ENCODE assay signal across 18 cellular contexts in genomic region chr7:150464962-150465361, GRCh38. TPM values are rescaled to one million over a fixed set of nuclear protein-coding genes. Genes with fewer than 3 reads are reported as not detected.
DNase-seq lines count a peak whose midpoint lies in the region; ATAC-seq and TF ChIP-seq lines count a peak whose summit lies in the region.
"Had no signal": no experiment of that assay in that cellular context is flagged by ENCODE, and none has a peak within 500 bp of the region (broad histone marks: within the 10 kb centered on the region; RNA-seq: fewer than 3 reads in every experiment).

No MANE protein-coding gene starts in this region.

- no peaks in the 10 kb centered on the region for H3K27me3 ChIP-seq in CD8-positive, alpha-beta T cell (ENCODE audit: insufficient read depth, low read length)
- H3K27me3 ChIP-seq: Peyer's patch had no signal

- peaks cover 13% of the 10 kb centered on the region for H3K36me3 ChIP-seq in CD8-positive, alpha-beta T cell (ENCODE audit: insufficient read depth, low read length)
- H3K36me3 ChIP-seq: Peyer's patch had no signal

- H3K4me1 ChIP-seq in CD8-positive, alpha-beta T cell (ENCODE audit: insufficient read depth, low read length), result peaks cover 71% of the 10 kb centered on the region
- H3K4me1 ChIP-seq: Peyer's patch had no signal

- peaks cover 50% of the 10 kb centered on the region for H3K36me3 Mint-ChIP-seq in activated naive CD4-positive, alpha-beta T cell treated with anti-CD3 and anti-CD28 coated beads for 36 hours (ENCODE audit: low read depth)
- peaks cover 85% of the 10 kb centered on the region for H3K36me3 Mint-ChIP-seq in CD8-positive, alpha-beta T cell
- peaks cover 58% of the 10 kb centered on the region for H3K36me3 Mint-ChIP-seq in activated T-helper 17 cell treated with anti-CD3 and anti-CD28 coated beads, Interleukin-2, amount 50 U/mL, for 72 hours (ENCODE audit: low read depth)
- H3K36me3 Mint-ChIP-seq in natural killer cell, result peaks cover 72% of the 10 kb centered on the region

- peaks cover 26% of the 10 kb centered on the region for H3K9me3 ChIP-seq in CD8-positive, alpha-beta T cell (ENCODE audit: low read length)
- H3K9me3 ChIP-seq: Peyer's patch had no signal

- DNase-seq in activated naive CD4-positive, alpha-beta T cell treated with anti-CD3 and anti-CD28 coated beads for 36 hours, result no peak
- DNase-seq in activated naive CD4-positive, alpha-beta T cell (lab: John Stamatoyannopoulos, UW), result no peak
- DNase-seq in CD8-positive, alpha-beta T cell, result no peak
- DNase-seq in natural killer cell (no peak), DMS153 treated with DMSO at 0.1 percent for 48 hours (lab: John Stamatoyannopoulos, UW; ENCODE audit: unreplicated experiment) (no peak), mesenteric fat pad (ENCODE audit: low spot score) (no peak)
- DNase-seq: GOT3, MV-4-11, NCI-H1436, NCI-H2029 treated with DMSO at 0.1 percent for 48 hours, NCI-H510A, NCI-H82, Peyer's patch had no signal

- peaks cover 34% of the 10 kb centered on the region for H3K9me3 Mint-ChIP-seq in activated naive CD4-positive, alpha-beta T cell treated with anti-CD3 and anti-CD28 coated beads for 36 hours
- peaks cover 31% of the 10 kb centered on the region for H3K9me3 Mint-ChIP-seq in CD8-positive, alpha-beta T cell
- H3K9me3 Mint-ChIP-seq in activated T-helper 17 cell treated with anti-CD3 and anti-CD28 coated beads, Interleukin-2, amount 50 U/mL, for 72 hours, result peaks cover 26% of the 10 kb centered on the region
- H3K9me3 Mint-ChIP-seq in natural killer cell, result peaks cover 13 to 18% of the 10 kb centered on the region in 2 donors

- no peak for TF ChIP-seq CTCF in CD8-positive, alpha-beta T cell (IDR thresholded peaks at IDR 0.05)
- TF ChIP-seq CTCF in natural killer cell (IDR thresholded peaks at IDR 0.05), result no peak

- intact Hi-C loops in activated naive CD4-positive, alpha-beta T cell treated with anti-CD3 and anti-CD28 coated beads for 36 hours (cut with micrococcal nuclease), result loop anchor here (1.0 kb wide), 1 partner anchor 10 kb away; no protein-coding TSS in a partner anchor
- intact Hi-C loops in CD8-positive, alpha-beta T cell (cut with DNase I, micrococcal nuclease), result loop anchor here in 1 of 2 experiments (2.0 kb wide), 2 partner anchors 14 to 16 kb away; partner anchors contain the start of gene GIMAP8
- intact Hi-C loops in natural killer cell (cut with micrococcal nuclease), result loop anchor here (5.0 kb wide), 1 partner anchor 42 kb away; no protein-coding TSS in a partner anchor

- H3K4me3 ChIP-seq in CD8-positive, alpha-beta T cell (ENCODE audit: low read depth, low read length), result no peak overlapping the region
- H3K4me3 ChIP-seq: Peyer's patch had no signal

- ATAC-seq in CD8-positive, alpha-beta T cell, result peak; percentile 9
- ATAC-seq in activated T-helper 17 cell treated with anti-CD3 and anti-CD28 coated beads, Interleukin-2, amount 50 U/mL, for 72 hours (replicated peaks), result no peak
- peak; percentile 66 to 69 (median 66) for ATAC-seq in natural killer cell

- peak overlapping the region; percentile 34 for H3K27ac Mint-ChIP-seq in activated naive CD4-positive, alpha-beta T cell treated with anti-CD3 and anti-CD28 coated beads for 36 hours
- peak overlapping the region; percentile 70 for H3K27ac Mint-ChIP-seq in CD8-positive, alpha-beta T cell
- H3K27ac Mint-ChIP-seq in activated T-helper 17 cell treated with anti-CD3 and anti-CD28 coated beads, Interleukin-2, amount 50 U/mL, for 72 hours, result peak overlapping the region; percentile 46
- H3K27ac Mint-ChIP-seq in natural killer cell, result peak overlapping the region; percentile 78 to 84

- no peak overlapping the region for H3K27ac ChIP-seq in CD8-positive, alpha-beta T cell (ENCODE audit: low read depth, low read length)
- H3K27ac ChIP-seq: HL-60, Peyer's patch had no signal

- peaks cover 78% of the 10 kb centered on the region for H3K4me1 Mint-ChIP-seq in activated naive CD4-positive, alpha-beta T cell treated with anti-CD3 and anti-CD28 coated beads for 36 hours (ENCODE audit: low read depth)
- peaks cover 80% of the 10 kb centered on the region for H3K4me1 Mint-ChIP-seq in CD8-positive, alpha-beta T cell (ENCODE audit: low read depth)
- peaks cover 46% of the 10 kb centered on the region for H3K4me1 Mint-ChIP-seq in activated T-helper 17 cell treated with anti-CD3 and anti-CD28 coated beads, Interleukin-2, amount 50 U/mL, for 72 hours
- H3K4me1 Mint-ChIP-seq in natural killer cell, result peaks cover 75 to 91% of the 10 kb centered on the region in 2 donors

- CTCF ChIA-PET in activated naive CD4-positive, alpha-beta T cell treated with anti-CD3 and anti-CD28 coated beads for 36 hours (lab: Charles Lee), result interaction anchor here (1.0 to 1.7 kb wide), 4 partner anchors 9 to 16 kb away, joined by 3 to 4 read pairs (median 4); no protein-coding TSS in a partner anchor
- CTCF ChIA-PET in CD8-positive, alpha-beta T cell (lab: Charles Lee), result interaction anchor here (0.6 to 1.0 kb wide), 4 partner anchors 13 to 262 kb away, joined by 3 read pairs; no protein-coding TSS in a partner anchor

- POLR2A ChIA-PET in CD8-positive, alpha-beta T cell (lab: Charles Lee), result interaction anchor here (0.9 to 3.6 kb wide), 8 partner anchors 9 to 167 kb away, joined by 3 to 17 read pairs (median 6); partner anchors contain the start of genes GIMAP6 and GIMAP7

- no peaks in the 10 kb centered on the region for H3K27me3 Mint-ChIP-seq in activated naive CD4-positive, alpha-beta T cell treated with anti-CD3 and anti-CD28 coated beads for 36 hours (ENCODE audit: low read depth)
- no peaks in the 10 kb centered on the region for H3K27me3 Mint-ChIP-seq in CD8-positive, alpha-beta T cell (ENCODE audit: low read depth)
- H3K27me3 Mint-ChIP-seq in activated T-helper 17 cell treated with anti-CD3 and anti-CD28 coated beads, Interleukin-2, amount 50 U/mL, for 72 hours, result no peaks in the 10 kb centered on the region
- H3K27me3 Mint-ChIP-seq in natural killer cell (ENCODE audit: low read depth in 2 of 2), result no peaks in the 10 kb centered on the region

- no peak overlapping the region for H3K4me3 Mint-ChIP-seq in activated naive CD4-positive, alpha-beta T cell treated with anti-CD3 and anti-CD28 coated beads for 36 hours
- peak overlapping the region; percentile 12 for H3K4me3 Mint-ChIP-seq in CD8-positive, alpha-beta T cell
- peak overlapping the region; percentile 28 for H3K4me3 Mint-ChIP-seq in activated T-helper 17 cell treated with anti-CD3 and anti-CD28 coated beads, Interleukin-2, amount 50 U/mL, for 72 hours
- peak overlapping the region; percentile 21 for H3K4me3 Mint-ChIP-seq in natural killer cell
- H3K4me3 Mint-ChIP-seq: CD14-positive monocyte had no signal

RNA-seq across cellular contexts. Expression of gene GIMAP8, which starts 14.5 kb away (rescaled TPM):
- total RNA-seq in activated naive CD4-positive, alpha-beta T cell treated with anti-CD3 and anti-CD28 coated beads for 36 hours, result 1 to 10 TPM; 9.1 to 9.7 TPM
- 1 to 10 TPM; 2.0 to 2.5 TPM for total RNA-seq in CD8-positive, alpha-beta T cell
- 10 to 100 TPM; 10.3 to 16.4 TPM for total RNA-seq in activated T-helper 17 cell treated with anti-CD3 and anti-CD28 coated beads, Interleukin-2, amount 50 U/mL, for 72 hours
- total RNA-seq in natural killer cell (10 to 100 TPM in 1 of 3 donors, 1 to 10 TPM in 2; 6.7 to 17.7 (median 8.4) TPM), mesenteric fat pad (22.0 TPM)
- total RNA-seq: A673, Daoy had no signal

RNA-seq across cellular contexts. Expression of gene GIMAP7, which starts 49.7 kb away (rescaled TPM):
- 10 to 100 TPM; 41.6 TPM for total RNA-seq in activated naive CD4-positive, alpha-beta T cell treated with anti-CD3 and anti-CD28 coated beads for 36 hours
- 10 to 100 TPM; 21.2 to 29.7 TPM for total RNA-seq in CD8-positive, alpha-beta T cell
- 10 to 100 TPM; 39.7 to 43.1 TPM for total RNA-seq in activated T-helper 17 cell treated with anti-CD3 and anti-CD28 coated beads, Interleukin-2, amount 50 U/mL, for 72 hours
- total RNA-seq in natural killer cell (100 to 1,000 TPM in 1 of 3 donors, 10 to 100 TPM in 2; 66.3 to 100 (median 67.6) TPM), mesenteric fat pad (27.3 TPM)
- total RNA-seq: A673, Daoy had no signal
